Comparison of ENCODE assay signal across 34 cellular contexts in genomic region chr15:57411945-57412768, GRCh38. TPM values are rescaled to one million over a fixed set of nuclear protein-coding genes. Genes with fewer than 3 reads are reported as not detected.
DNase-seq lines count a peak whose midpoint lies in the region; ATAC-seq, FAIRE-seq and TF ChIP-seq lines count a peak whose summit lies in the region.
"Had no signal": no experiment of that assay in that cellular context is flagged by ENCODE, and none has a peak within 500 bp of the region (broad histone marks: within the 10 kb centered on the region; RNA-seq: fewer than 3 reads in every experiment).

No MANE protein-coding gene starts in this region.

- CTCF ChIA-PET in A549 (lab: Yijun Ruan, JAX), result interaction anchor here (0.7 to 2.2 kb wide), 4 partner anchors 19 to 130 kb away, joined by 3 to 6 read pairs (median 4); no protein-coding TSS in a partner anchor

- H3K9ac ChIP-seq in kidney (ENCODE audit: low read length in 2 of 2), result no peak overlapping the region

- H3K4me1 ChIP-seq in A549, result no peaks in the 10 kb centered on the region
- H3K4me1 ChIP-seq in GM23338 (ENCODE audit: insufficient read depth), result peaks cover 14% of the 10 kb centered on the region
- H3K4me1 ChIP-seq in right cardiac atrium (ENCODE audit: control insufficient read depth, insufficient read depth, low read length), result peaks cover 2% of the 10 kb centered on the region
- peaks cover 0 to 3% of the 10 kb centered on the region in 2 donors for H3K4me1 ChIP-seq in kidney (ENCODE audit: control insufficient read depth in 1 of 2, insufficient read depth in 1 of 2, low read depth in 1 of 2, low read length in 2 of 2)
- H3K4me1 ChIP-seq: pancreas, spleen had no signal

- FAIRE-seq in A549 (lab: Jason Lieb, UNC) (no peak), kidney (lab: Jason Lieb, UNC) (no peak)
- FAIRE-seq: astrocyte, GM12891, H1, pancreas had no signal

- H3K27ac Mint-ChIP-seq in GM23338, result no peak overlapping the region
- H3K27ac Mint-ChIP-seq: activated CD4-positive, alpha-beta T cell treated with anti-CD3 and anti-CD28 coated beads, Interleukin-2, amount 10 ng/mL, durations not matched to agents 7 days and 5 days; activated naive CD8-positive, alpha-beta T cell treated with anti-CD3 and anti-CD28 coated beads, Interleukin-2, amount 10 ng/mL, durations not matched to agents 7 days and 5 days; activated T-cell treated with anti-CD3 and anti-CD28 coated beads, Interleukin-2, amount 50 U/mL, for 24 hours; B cell; CD8-positive, alpha-beta memory T cell; effector memory CD8-positive, alpha-beta T cell; T-cell had no signal

- H2AFZ ChIP-seq in GM23338, result no peak overlapping the region

- H3K4me1 Mint-ChIP-seq in GM23338, result peaks cover 9% of the 10 kb centered on the region
- H3K4me1 Mint-ChIP-seq: activated CD4-positive, alpha-beta T cell treated with anti-CD3 and anti-CD28 coated beads, Interleukin-2, amount 10 ng/mL, durations not matched to agents 7 days and 5 days; B cell; CD8-positive, alpha-beta memory T cell; T-cell had no signal

- no peak for TF ChIP-seq CTCF in A549 (IDR thresholded peaks at IDR 0.05)
- no peak for TF ChIP-seq CTCF in GM23338 (conservative IDR thresholded peaks at IDR 0.05; ENCODE audit: low read depth in 2 of 2)
- no peak for TF ChIP-seq CTCF in VCaP (conservative IDR thresholded peaks at IDR 0.05)
- no peak for TF ChIP-seq CTCF in kidney (IDR thresholded peaks at IDR 0.05; ENCODE audit: borderline replicate concordance, extremely low read depth, insufficient read depth)

- no peak for ATAC-seq in A549
- ATAC-seq in GM23338, result peak; percentile 30; the same call in 2 of the 3 replicates
- ATAC-seq in right cardiac atrium, result peak; percentile 59 to 65
- no peak for ATAC-seq in HG03139 (IDR thresholded peaks at IDR 0.05; ENCODE audit: unreplicated experiment)
- ATAC-seq: effector memory CD8-positive, alpha-beta T cell; pancreas; T-cell had no signal

- H4K20me1 ChIP-seq in GM23338 (replicated peaks; ENCODE audit: insufficient read depth), result peaks cover 14% of the 10 kb centered on the region

- peak in 1 of 2 experiments; percentile 25 for DNase-seq in A549 (ENCODE audit: low read depth in 1 of 2, low spot score in 1 of 2)
- no peak for DNase-seq in GM23338 (ENCODE audit: low spot score)
- peak in 2 of 3 donors; percentile 57 to 70 for DNase-seq in right cardiac atrium
- no peak for DNase-seq in kidney
- no peak for DNase-seq in activated CD4-positive, alpha-beta T cell treated with anti-CD3 and anti-CD28 coated beads for 4 hours
- no peak for DNase-seq in HT-29 (ENCODE audit: low spot score)
- DNase-seq: activated CD4-positive, alpha-beta T cell treated with anti-CD3 and anti-CD28 coated beads, Interleukin-2, amount 10 ng/mL, durations not matched to agents 7 days and 5 days; activated effector memory CD4-positive, alpha-beta T cell treated with anti-CD3 and anti-CD28 coated beads, Interleukin-2, amount 50 U/mL, for 16 hours; activated naive CD8-positive, alpha-beta T cell treated with anti-CD3 and anti-CD28 coated beads, Interleukin-2, amount 10 ng/mL, durations not matched to agents 7 days and 5 days; activated T-cell treated with anti-CD3 and anti-CD28 coated beads, Interleukin-2, amount 50 U/mL, for 24 hours; caudate nucleus; CD8-positive, alpha-beta memory T cell; cortex of kidney; DMS 273 treated with DMSO at 0.1 percent for 48 hours; effector memory CD8-positive, alpha-beta T cell; glutamatergic neuron; IMR-90; mammary epithelial cell; NCI-H1694 treated with DMSO at 0.1 percent for 48 hours; NCI-H2171; pancreas; RPMI8226; spleen; stimulated activated CD4-positive, alpha-beta T cell treated with anti-CD3 and anti-CD28 coated beads, Interleukin-2, amount 100 ng/mL, for 48 hours; stomach; T-cell had no signal

- peaks cover 12% of the 10 kb centered on the region; the same call in 1 of the 2 replicates for H3K9me2 ChIP-seq in GM23338 (ENCODE audit: insufficient read depth)

- H3F3A ChIP-seq in GM23338 (replicated peaks; ENCODE audit: low read depth), result 0 out of 2 replicates have a peak, but pooled peaks cover 6% of the 10 kb centered on the region

- H3K9me3 ChIP-seq in A549, result no peaks in the 10 kb centered on the region
- no peaks in the 10 kb centered on the region for H3K9me3 ChIP-seq in right cardiac atrium (ENCODE audit: control insufficient read depth, low read length)
- H3K9me3 ChIP-seq in kidney (ENCODE audit: control insufficient read depth in 1 of 2, low read length in 2 of 2), result no peaks in the 10 kb centered on the region
- H3K9me3 ChIP-seq: pancreas, spleen, stomach had no signal

- peaks cover 7% of the 10 kb centered on the region for H3K27me3 Mint-ChIP-seq in GM23338 (ENCODE audit: insufficient read depth, low read depth, poor library complexity)

- H3K27ac ChIP-seq in A549, result no peak overlapping the region
- H3K27ac ChIP-seq in GM23338 (ENCODE audit: low read depth), result 0 out of 2 replicates have a peak overlapping the region, but pooled peaks have one; percentile 42
- H3K27ac ChIP-seq in VCaP, result peak overlapping the region; percentile 76
- no peak overlapping the region for H3K27ac ChIP-seq in right cardiac atrium (ENCODE audit: low read length)
- H3K27ac ChIP-seq in kidney (ENCODE audit: low read depth in 2 of 2, low read length in 2 of 2), result no peak overlapping the region
- H3K27ac ChIP-seq: HL-60, pancreas, spleen, stomach had no signal

- H3K4me3 ChIP-seq in A549, result no peak overlapping the region
- H3K4me3 ChIP-seq in GM23338, result no peak overlapping the region
- no peak overlapping the region for H3K4me3 ChIP-seq in right cardiac atrium (ENCODE audit: low read length)
- H3K4me3 ChIP-seq in kidney (ENCODE audit: low read length in 2 of 2), result no peak overlapping the region
- H3K4me3 ChIP-seq: pancreas, spleen, stomach had no signal

- no peak for TF ChIP-seq POLR2A in A549 (IDR thresholded peaks at IDR 0.05; ENCODE audit: low read length)

- H3K36me3 ChIP-seq in GM23338 (ENCODE audit: insufficient read depth) (no peaks in the 10 kb centered on the region), kidney (ENCODE audit: control insufficient read depth in 1 of 2, insufficient read depth in 2 of 2, low read length in 2 of 2) (peaks cover 0 to 9% of the 10 kb centered on the region in 2 donors)
- H3K36me3 ChIP-seq: pancreas, spleen, stomach had no signal

- H3K27me3 ChIP-seq in GM23338 (ENCODE audit: insufficient read depth), result no peaks in the 10 kb centered on the region
- H3K27me3 ChIP-seq in right cardiac atrium (ENCODE audit: control insufficient read depth, insufficient read depth), result no peaks in the 10 kb centered on the region
- H3K27me3 ChIP-seq: pancreas, spleen, stomach had no signal

- WGBS in A549 (ENCODE audit: missing lambda C conversion rate), result 60% methylated on average over 12 of the region's 12 CpGs
- WGBS in right cardiac atrium, result 55% methylated on average over 12 of the region's 12 CpGs

- peaks cover 63% of the 10 kb centered on the region for H3K79me2 ChIP-seq in GM23338 (replicated peaks; ENCODE audit: insufficient read depth)

- POLR2A ChIA-PET in A549 (lab: Yijun Ruan, JAX), result interaction anchor here (0.6 kb wide), 1 partner anchor 16 kb away, joined by 3 read pairs; no protein-coding TSS in a partner anchor

- H3K9me3 Mint-ChIP-seq in GM23338, result no peaks in the 10 kb centered on the region
- H3K9me3 Mint-ChIP-seq: activated CD4-positive, alpha-beta T cell treated with anti-CD3 and anti-CD28 coated beads, Interleukin-2, amount 10 ng/mL, durations not matched to agents 7 days and 5 days; activated naive CD8-positive, alpha-beta T cell treated with anti-CD3 and anti-CD28 coated beads, Interleukin-2, amount 10 ng/mL, durations not matched to agents 7 days and 5 days; activated T-cell treated with anti-CD3 and anti-CD28 coated beads, Interleukin-2, amount 50 U/mL, for 24 hours; effector memory CD8-positive, alpha-beta T cell; T-cell had no signal

- no peak overlapping the region for H3K4me2 ChIP-seq in A549
- H3K4me2 ChIP-seq in GM23338, result 0 out of 2 replicates have a peak overlapping the region, but pooled peaks have one; percentile 1

- intact Hi-C loops in right cardiac atrium (cut with DNase I), result no loop called here
- intact Hi-C loops in kidney (cut with DNase I), result no loop called here

- peaks cover 15% of the 10 kb centered on the region for H3K36me3 Mint-ChIP-seq in GM23338 (ENCODE audit: low read depth)
- H3K36me3 Mint-ChIP-seq: activated naive CD8-positive, alpha-beta T cell treated with anti-CD3 and anti-CD28 coated beads, Interleukin-2, amount 10 ng/mL, durations not matched to agents 7 days and 5 days; CD8-positive, alpha-beta memory T cell; T-cell had no signal

- H3K4me3 Mint-ChIP-seq in GM23338, result no peak overlapping the region
- H3K4me3 Mint-ChIP-seq: activated CD4-positive, alpha-beta T cell treated with anti-CD3 and anti-CD28 coated beads, Interleukin-2, amount 10 ng/mL, durations not matched to agents 7 days and 5 days; activated naive CD8-positive, alpha-beta T cell treated with anti-CD3 and anti-CD28 coated beads, Interleukin-2, amount 10 ng/mL, durations not matched to agents 7 days and 5 days; activated T-cell treated with anti-CD3 and anti-CD28 coated beads, Interleukin-2, amount 50 U/mL, for 24 hours; B cell; CD8-positive, alpha-beta memory T cell; effector memory CD8-positive, alpha-beta T cell; T-cell had no signal

- TF ChIP-seq EP300 in A549 (IDR thresholded peaks at IDR 0.05), result no peak

- TF ChIP-seq RAD21 in A549 (conservative IDR thresholded peaks at IDR 0.05 in 1 of 2, IDR thresholded peaks at IDR 0.05 in 1 of 2), result no peak

TF ChIP-seq in A549, 52 proteins besides CTCF, POLR2A, EP300 and RAD21:
- TF ChIP-seq GATA3 (IDR thresholded peaks at IDR 0.05; ENCODE audit: borderline replicate concordance) (peak; percentile 45; the same call in 1 of the 2 replicates), ZC3H11A (IDR thresholded peaks at IDR 0.05) (no peak)

TF ChIP-seq in GM23338, 12 proteins besides CTCF, POLR2A, EP300 and RAD21:
- no peak for TF ChIP-seq STAT1 (IDR thresholded peaks at IDR 0.05; ENCODE audit: unreplicated experiment)
- no peak for TF ChIP-seq ZNF331 (CRISPR knock-in tag; IDR thresholded peaks at IDR 0.05; ENCODE audit: low read depth)
- TF ChIP-seq EZH2phosphoT487 (IDR thresholded peaks at IDR 0.05; ENCODE audit: unreplicated experiment), result no peak
- TF ChIP-seq POLR2AphosphoS5 (IDR thresholded peaks at IDR 0.05; ENCODE audit: low read depth), result no peak
- TF ChIP-seq NANOG (IDR thresholded peaks at IDR 0.05; ENCODE audit: borderline replicate concordance), result no peak

RNA-seq across cellular contexts. Expression of gene CGNL1, which starts 35.9 kb away (rescaled TPM):
- polyA plus RNA-seq in A549 (2011; rRNA removed) (1.8 and 2.3 TPM in 2 replicates), A549 (2017; fragmentation: RNase III; extraction: RNeasy Plus Mini Kit Qiagen cat#74134 plus additional on column Dnase treatment) (1.4 to 1.8 TPM (median 1.6 TPM) in 3 replicates), GM23338 (2016; fragmentation: Nextera tagmentation; extraction: Ambion mirVana) (19.4 and 20.0 TPM in 2 replicates), right cardiac atrium (12.7 TPM), kidney (ENCODE audit: insufficient read depth, low read depth, low replicate concordance) (62.0 TPM)
- polyA plus RNA-seq in A549 (2012; cell fraction: cytosol; rRNA removed), result 0.79 and 0.83 TPM in 2 replicates
- polyA plus RNA-seq in A549 (2012; cell fraction: nucleus; rRNA removed), result 1.2 and 1.6 TPM in 2 replicates
- polyA minus RNA-seq in A549 (2011; rRNA and poly(A)+ RNA removed), result 2.6 and 3.1 TPM in 2 replicates
- total RNA-seq in GM23338 (2014; rRNA removed; shearing (Covaris generic)), result 57.8 and 58.0 TPM in 2 replicates
- total RNA-seq in right cardiac atrium (10 to 100 TPM; 48.6 to 59.9 (median 53.1) TPM), kidney (81.5 TPM)
- total RNA-seq in HT-29 (2014; rRNA removed; shearing (Covaris generic)), result 0.29 and 0.36 TPM in 2 replicates
- total RNA-seq: activated CD4-positive, alpha-beta T cell treated with anti-CD3 and anti-CD28 coated beads, Interleukin-2, amount 10 ng/mL, durations not matched to agents 7 days and 5 days; activated CD8-positive, alpha-beta memory T cell treated with anti-CD3 and anti-CD28 coated beads for 36 hours; activated naive CD8-positive, alpha-beta T cell treated with anti-CD3 and anti-CD28 coated beads, Interleukin-2, amount 10 ng/mL, durations not matched to agents 7 days and 5 days; CD8-positive, alpha-beta memory T cell had no signal
- polyA plus RNA-seq: CD8-positive, alpha-beta memory T cell had no signal

Comparison
In these comparisons a context has a peak if more than half of its experiments do, and no peak if none do; other contexts are left out.
1. ATAC-seq: peak in GM23338 (single experiment) and right cardiac atrium (2 of 2); none in A549 (0 of 2) and HG03139 (single experiment).
2. DNase-seq: peak in right cardiac atrium (2 of 3); none in GM23338 (single experiment), kidney (single experiment), activated CD4-positive, alpha-beta T cell treated with anti-CD3 and anti-CD28 coated beads for 4 hours (0 of 2) and HT-29 (single experiment).
3. H3K27ac ChIP-seq: peak in GM23338 (single experiment) and VCaP (single experiment); none in A549 (0 of 2), right cardiac atrium (single experiment) and kidney (0 of 2).
4. RNA of gene CGNL1, which starts 35.9 kb away (total RNA-seq): 81.5 TPM in kidney (single experiment), 57.8 to 58.0 TPM in GM23338 and 48.6 to 59.9 TPM in right cardiac atrium; 0.29 to 0.36 TPM in HT-29; every median in the first group is over 10 times any median in the second.